ENCODE assay signal across 14 cellular contexts in the genomic region with DNA sequence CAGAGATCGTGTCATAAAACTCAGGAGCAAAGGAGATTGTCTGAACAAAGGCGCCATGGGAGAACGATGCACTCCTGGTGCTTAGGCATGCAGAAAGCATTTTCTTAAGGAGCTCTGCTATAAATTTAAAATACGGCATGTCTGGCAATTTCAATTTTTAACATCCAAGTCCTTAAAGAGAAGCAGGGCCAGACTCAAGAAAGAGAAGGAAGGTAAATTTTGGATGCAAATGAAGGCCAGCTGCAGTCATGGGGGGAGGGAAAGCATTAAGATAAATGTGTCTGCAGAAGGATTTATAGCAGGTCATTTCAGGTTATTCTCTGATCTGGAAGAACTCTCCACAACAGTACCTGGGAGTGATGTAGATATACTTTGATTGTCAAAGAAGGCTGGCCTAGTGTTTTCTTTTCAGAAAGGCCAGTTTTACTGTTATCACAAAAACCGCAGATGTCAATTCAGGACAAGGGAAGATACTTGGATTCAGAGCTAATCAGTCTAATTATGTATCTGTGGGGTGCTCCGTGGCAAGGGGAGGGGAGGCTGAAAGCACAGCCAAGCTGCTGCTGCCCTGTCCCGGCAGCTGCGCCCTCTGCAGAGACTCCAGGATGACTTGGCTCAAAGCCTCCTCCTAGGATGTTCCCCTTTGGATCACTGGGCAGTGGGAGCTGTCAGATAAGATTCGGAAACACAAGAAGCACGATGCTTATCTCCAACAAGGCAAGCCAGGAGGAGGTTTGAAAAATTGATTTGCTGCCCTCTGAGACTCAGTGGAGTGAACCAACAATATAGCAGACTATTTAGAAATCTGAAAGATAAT.
"Had no signal": no experiment of that assay in that cellular context is flagged by ENCODE, and none has a peak within 500 bp of the region (broad histone marks: within the 10 kb centered on the region; RNA-seq: fewer than 3 reads in every experiment).

No MANE protein-coding gene starts in this region.

- H3K4me1 Mint-ChIP-seq: activated CD4-positive, alpha-beta T cell treated with anti-CD3 and anti-CD28 coated beads, Interleukin-2, amount 10 ng/mL, durations not matched to agents 7 days and 5 days; activated naive CD4-positive, alpha-beta T cell treated with anti-CD3 and anti-CD28 coated beads, Interleukin-2, amount 10 ng/mL, durations not matched to agents 7 days and 5 days; T-helper 17 cell had no signal

- H3K27me3 Mint-ChIP-seq: activated CD4-positive, alpha-beta T cell treated with anti-CD3 and anti-CD28 coated beads, Interleukin-2, amount 10 ng/mL, durations not matched to agents 7 days and 5 days; activated naive CD4-positive, alpha-beta T cell treated with anti-CD3 and anti-CD28 coated beads, Interleukin-2, amount 10 ng/mL, durations not matched to agents 7 days and 5 days; stimulated activated naive CD8-positive, alpha-beta T cell treated with anti-CD3 and anti-CD28 coated beads, Interleukin-15, Interleukin-2, amounts not matched to agents 100 ng/mL and 50 ng/mL, for 24 hours; T-helper 17 cell had no signal

- H3K4me1 ChIP-seq: psoas muscle, uterus had no signal

- H3K27ac ChIP-seq: heart right ventricle, psoas muscle, thoracic aorta had no signal

- H3K36me3 ChIP-seq: heart right ventricle, thoracic aorta, uterus had no signal

- H3K4me3 ChIP-seq: heart right ventricle, psoas muscle, thoracic aorta, uterus had no signal

- H3K9me3 ChIP-seq: psoas muscle, thoracic aorta, uterus had no signal

- ATAC-seq: psoas muscle, T-helper 17 cell had no signal

- H3K36me3 Mint-ChIP-seq: activated naive CD4-positive, alpha-beta T cell treated with anti-CD3 and anti-CD28 coated beads, Interleukin-2, amount 10 ng/mL, durations not matched to agents 7 days and 5 days had no signal

- H3K4me3 Mint-ChIP-seq: activated CD4-positive, alpha-beta T cell treated with anti-CD3 and anti-CD28 coated beads, Interleukin-2, amount 10 ng/mL, durations not matched to agents 7 days and 5 days; activated naive CD4-positive, alpha-beta T cell treated with anti-CD3 and anti-CD28 coated beads, Interleukin-2, amount 10 ng/mL, durations not matched to agents 7 days and 5 days; stimulated activated naive CD8-positive, alpha-beta T cell treated with anti-CD3 and anti-CD28 coated beads, Interleukin-15, Interleukin-2, amounts not matched to agents 100 ng/mL and 50 ng/mL, for 24 hours; T-helper 17 cell had no signal

- DNase-seq: activated CD4-positive, alpha-beta T cell treated with anti-CD3 and anti-CD28 coated beads, Interleukin-2, amount 10 ng/mL, durations not matched to agents 7 days and 5 days; activated CD4-positive, CD25-positive, alpha-beta regulatory T cell; activated naive CD4-positive, alpha-beta T cell treated with anti-CD3 and anti-CD28 coated beads, Interleukin-2, amount 10 ng/mL, durations not matched to agents 7 days and 5 days; cortex of kidney; effector CD8-positive, alpha-beta T cell; heart right ventricle; psoas muscle; stimulated activated CD4-positive, alpha-beta T cell treated with anti-CD3 and anti-CD28 coated beads, Interleukin-4, amount 100 ng/mL, for 1 hour; stimulated activated CD8-positive, alpha-beta memory T cell treated with anti-CD3 and anti-CD28 coated beads, Interleukin-4, amount 100 ng/mL, for 48 hours; T-helper 17 cell; uterus had no signal

- H3K27ac Mint-ChIP-seq: activated CD4-positive, alpha-beta T cell treated with anti-CD3 and anti-CD28 coated beads, Interleukin-2, amount 10 ng/mL, durations not matched to agents 7 days and 5 days; activated naive CD4-positive, alpha-beta T cell treated with anti-CD3 and anti-CD28 coated beads, Interleukin-2, amount 10 ng/mL, durations not matched to agents 7 days and 5 days; activated T-helper 2 cell treated with anti-CD3 and anti-CD28 coated beads, Interferon-gamma antibody, Interleukin-2, Interleukin-4, amounts not matched to agents 10 μg/mL and 5 μg/mL and 100 μg/mL, durations not matched to agents 14 hours and 24 hours and 36 hours; stimulated activated naive CD8-positive, alpha-beta T cell treated with anti-CD3 and anti-CD28 coated beads, Interleukin-15, Interleukin-2, amounts not matched to agents 100 ng/mL and 50 ng/mL, for 24 hours; T-helper 17 cell had no signal

- H3K27me3 ChIP-seq: heart right ventricle, uterus had no signal
